25 cellular contexts compared by ENCODE assay signal in the genomic region with DNA sequence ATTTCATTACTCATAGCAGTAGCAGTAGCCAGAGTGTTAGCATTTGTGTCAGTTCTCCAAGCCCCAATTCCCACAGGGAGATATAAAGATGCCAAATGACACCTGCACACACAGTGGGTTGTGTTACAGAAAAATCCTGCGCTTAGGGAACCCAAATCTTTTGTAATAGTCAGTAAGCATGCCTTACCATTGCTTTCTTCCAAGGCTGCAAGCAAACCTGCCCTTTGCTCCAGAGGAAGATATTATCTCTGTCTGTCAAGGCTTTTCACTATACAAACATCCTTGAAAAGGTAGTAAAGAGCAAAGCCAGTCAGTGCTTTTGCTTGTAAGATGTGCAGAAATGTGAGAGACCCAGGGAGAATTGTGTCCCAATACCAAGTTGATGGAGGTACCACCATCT. TPM values are rescaled to one million over a fixed set of nuclear protein-coding genes. Genes with fewer than 3 reads are reported as not detected.
"Had no signal": no experiment of that assay in that cellular context is flagged by ENCODE, and none has a peak within 500 bp of the region (broad histone marks: within the 10 kb centered on the region; RNA-seq: fewer than 3 reads in every experiment).

No MANE protein-coding gene starts in this region.

- H3K9ac ChIP-seq: KMS-11 had no signal

- H3K27ac ChIP-seq: adrenal gland, body of pancreas, KMS-11 had no signal

- H3K4me3 ChIP-seq: adrenal gland, body of pancreas had no signal

- H3K36me3 ChIP-seq: adrenal gland had no signal

- H3K36me3 Mint-ChIP-seq: activated naive CD4-positive, alpha-beta T cell treated with anti-CD3 and anti-CD28 coated beads, Interleukin-2, amount 50 U/mL, for 72 hours had no signal

- H3K27me3 ChIP-seq: adrenal gland, body of pancreas had no signal

- ATAC-seq: activated CD8-positive, alpha-beta T cell treated with anti-CD3 and anti-CD28 coated beads, Interleukin-2, amount 10 ng/mL, durations not matched to agents 7 days and 5 days; activated naive CD4-positive, alpha-beta T cell treated with anti-CD3 and anti-CD28 coated beads, Interleukin-2, amount 50 U/mL, for 72 hours; body of pancreas had no signal

- FAIRE-seq: astrocyte, bronchial epithelial cell had no signal

- H3K27ac Mint-ChIP-seq: activated CD4-positive, alpha-beta T cell treated with anti-CD3 and anti-CD28 coated beads, Interleukin-2, amount 10 ng/mL, durations not matched to agents 24 days and 14 days; activated CD8-positive, alpha-beta T cell treated with anti-CD3 and anti-CD28 coated beads, Interleukin-2, amount 10 ng/mL, durations not matched to agents 7 days and 5 days; activated naive CD4-positive, alpha-beta T cell treated with anti-CD3 and anti-CD28 coated beads for 36 hours; activated naive CD4-positive, alpha-beta T cell treated with anti-CD3 and anti-CD28 coated beads, Interleukin-2, amount 50 U/mL, for 72 hours; activated T-cell treated with anti-CD3 and anti-CD28 coated beads, Interleukin-2, amount 50 U/mL, for 24 hours; activated T-helper 2 cell treated with anti-CD3 and anti-CD28 coated beads, Interferon-gamma antibody, Interleukin-2, Interleukin-4, amounts not matched to agents 10 μg/mL and 5 μg/mL and 100 μg/mL, durations not matched to agents 14 hours and 24 hours and 36 hours had no signal

- H3K9me3 ChIP-seq: adrenal gland, body of pancreas had no signal

- H3K4me2 ChIP-seq: KMS-11 had no signal

- H3K4me3 Mint-ChIP-seq: activated CD4-positive, alpha-beta T cell treated with anti-CD3 and anti-CD28 coated beads, Interleukin-2, amount 10 ng/mL, durations not matched to agents 24 days and 14 days; activated CD8-positive, alpha-beta T cell treated with anti-CD3 and anti-CD28 coated beads, Interleukin-2, amount 10 ng/mL, durations not matched to agents 7 days and 5 days; activated naive CD4-positive, alpha-beta T cell treated with anti-CD3 and anti-CD28 coated beads for 36 hours; activated T-cell treated with anti-CD3 and anti-CD28 coated beads, Interleukin-2, amount 50 U/mL, for 24 hours had no signal

- H3K9me3 Mint-ChIP-seq: activated CD4-positive, alpha-beta T cell treated with anti-CD3 and anti-CD28 coated beads, Interleukin-2, amount 10 ng/mL, durations not matched to agents 24 days and 14 days; activated naive CD4-positive, alpha-beta T cell treated with anti-CD3 and anti-CD28 coated beads for 36 hours; activated T-cell treated with anti-CD3 and anti-CD28 coated beads, Interleukin-2, amount 50 U/mL, for 24 hours; activated T-helper 2 cell treated with anti-CD3 and anti-CD28 coated beads, Interferon-gamma antibody, Interleukin-2, Interleukin-4, amounts not matched to agents 10 μg/mL and 5 μg/mL and 100 μg/mL, durations not matched to agents 14 hours and 24 hours and 36 hours had no signal

- DNase-seq: activated CD4-positive, alpha-beta T cell treated with anti-CD3 and anti-CD28 coated beads, Interleukin-2, amount 50 U/mL, for 48 hours; activated CD8-positive, alpha-beta T cell treated with anti-CD3 and anti-CD28 coated beads, Interleukin-2, amount 10 ng/mL, durations not matched to agents 7 days and 5 days; activated gamma-delta T cell; activated naive CD4-positive, alpha-beta T cell treated with anti-CD3 and anti-CD28 coated beads for 36 hours; activated T-cell treated with anti-CD3 and anti-CD28 coated beads, Interleukin-2, amount 50 U/mL, for 24 hours; adrenal gland; body of pancreas; caudate nucleus; NCI-H1105; NCI-H1417 treated with DMSO at 0.1 percent for 48 hours; NCI-H187 treated with DMSO at 0.1 percent for 48 hours; NCI-H2081; NCI-H345; NCI-H510A; NCI-H526; NCI-H748 treated with DMSO at 0.1 percent for 48 hours; Right ventricle myocardium superior; T1000 had no signal

RNA-seq across cellular contexts. Expression of gene ANKDD1B, which starts 2.9 kb away (rescaled TPM):
- total RNA-seq: activated naive CD4-positive, alpha-beta T cell treated with anti-CD3 and anti-CD28 coated beads for 36 hours; OCI-LY7; Right ventricle myocardium superior had no signal
